In genomic region chr4:118284169-118284568, GRCh38 we compare ENCODE assay signal across 11 cellular contexts.
DNase-seq lines count a peak whose midpoint lies in the region; ATAC-seq, FAIRE-seq and TF ChIP-seq lines count a peak whose summit lies in the region.
"Had no signal": no experiment of that assay in that cellular context is flagged by ENCODE, and none has a peak within 500 bp of the region (broad histone marks: within the 10 kb centered on the region; RNA-seq: fewer than 3 reads in every experiment).

No MANE protein-coding gene starts in this region.

- CTCF ChIA-PET in IMR-90 (lab: Yijun Ruan, JAX), result interaction anchor here (0.6 to 0.8 kb wide), 2 partner anchors 32 to 69 kb away, joined by 3 read pairs; partner anchors contain the start of gene PRSS12

- DNase-seq in IMR-90 (peak; percentile 13), keratinocyte (ENCODE audit: low read depth, low spot score) (no peak), NCI-H2227 (lab: John Stamatoyannopoulos, UW; ENCODE audit: unreplicated experiment) (no peak), NCI-H526 (lab: John Stamatoyannopoulos, UW) (no peak), immature natural killer cell (no peak)
- DNase-seq in activated CD4-positive, alpha-beta T cell treated with anti-CD3 and anti-CD28 coated beads for 48 hours, result no peak
- DNase-seq: activated naive CD8-positive, alpha-beta T cell treated with anti-CD3 and anti-CD28 coated beads, Interleukin-2, amount 10 ng/mL, durations not matched to agents 7 days and 5 days; naive thymus-derived CD4-positive, alpha-beta T cell had no signal

- BruUV-seq in IMR-90 (replicated peaks; lab: Mats Ljungman, UMichigan), result no TSS peak

- H3K4me2 ChIP-seq in IMR-90 (ENCODE audit: low read depth, low read length), result no peak overlapping the region
- no peak overlapping the region for H3K4me2 ChIP-seq in keratinocyte (ENCODE audit: control insufficient read depth, extremely low read depth, insufficient read depth, low read depth, low read length)

- no peak overlapping the region for H2AK9ac ChIP-seq in IMR-90 (replicated peaks; ENCODE audit: low read depth, low read length, poor library complexity)

- peaks cover 0 to 18% (median 7%) of the 10 kb centered on the region in 3 donors for H3K36me3 Mint-ChIP-seq in immature natural killer cell

- no peak overlapping the region for H3K56ac ChIP-seq in IMR-90 (ENCODE audit: extremely low read depth, insufficient read depth, low read length)

- H4K91ac ChIP-seq in IMR-90 (ENCODE audit: insufficient read depth, low read depth, low read length), result no peak overlapping the region

- H3K79me1 ChIP-seq in IMR-90 (ENCODE audit: low read depth in 1 of 2, low read length in 2 of 2), result peaks cover 8 to 18% of the 10 kb centered on the region in 2 experiments; a peak in 3 of 4 replicates

- H4K20me1 ChIP-seq in IMR-90 (ENCODE audit: insufficient read depth, low read length) (peaks cover 14% of the 10 kb centered on the region; the same call in 1 of the 2 replicates), keratinocyte (ENCODE audit: control insufficient read depth, extremely low read depth, insufficient read depth, low read length) (no peaks in the 10 kb centered on the region)

- TF ChIP-seq CTCF in IMR-90 (conservative IDR thresholded peaks at IDR 0.05; ENCODE audit: low read depth, low read length), result no peak
- TF ChIP-seq CTCF in keratinocyte (optimal IDR thresholded peaks at IDR 0.05 in 1 of 3, IDR thresholded peaks at IDR 0.05 in 1 of 3, conservative IDR thresholded peaks at IDR 0.05 in 1 of 3; ENCODE audit: extremely low read depth in 1 of 3, insufficient read depth in 2 of 3, low read length in 3 of 3), result no peak

- FAIRE-seq in keratinocyte (lab: Jason Lieb, UNC), result peak; percentile 82

- peaks cover 0 to 3% (median under 1%) of the 10 kb centered on the region in 3 donors for H3K27me3 Mint-ChIP-seq in immature natural killer cell (ENCODE audit: low read depth in 3 of 3)
- H3K27me3 Mint-ChIP-seq: activated naive CD8-positive, alpha-beta T cell treated with anti-CD3 and anti-CD28 coated beads, Interleukin-2, amount 10 ng/mL, durations not matched to agents 7 days and 5 days; naive thymus-derived CD4-positive, alpha-beta T cell had no signal

- H2BK5ac ChIP-seq in IMR-90 (ENCODE audit: low read depth, low read length, poor library complexity, severe bottlenecking), result peak overlapping the region; percentile 48

- ATAC-seq in GM18907 (IDR thresholded peaks at IDR 0.05; ENCODE audit: unreplicated experiment) (peak; percentile 57), HG02571 (IDR thresholded peaks at IDR 0.05; ENCODE audit: unreplicated experiment) (peak; percentile 55), IMR-90 (ENCODE audit: low read depth) (no peak)
- ATAC-seq: naive thymus-derived CD4-positive, alpha-beta T cell had no signal

- H3K4me3 Mint-ChIP-seq in immature natural killer cell, result no peak overlapping the region
- H3K4me3 Mint-ChIP-seq: activated naive CD8-positive, alpha-beta T cell treated with anti-CD3 and anti-CD28 coated beads, Interleukin-2, amount 10 ng/mL, durations not matched to agents 7 days and 5 days; naive thymus-derived CD4-positive, alpha-beta T cell; T-helper 2 cell treated with Interferon-gamma antibody and Interleukin-4, amounts not matched to agents 5 μg/mL and 100 μg/mL, for 36 hours had no signal

- peaks cover 4% of the 10 kb centered on the region for H3K9me1 ChIP-seq in IMR-90 (ENCODE audit: insufficient read depth, low read length)
- H3K9me1 ChIP-seq in keratinocyte (ENCODE audit: control insufficient read depth, extremely low read depth, insufficient read depth, low read length), result no peaks in the 10 kb centered on the region

- intact Hi-C loops in IMR-90 (cut with micrococcal nuclease), result loop anchor here (5.0 kb wide), 2 partner anchors 133 to 218 kb away; no protein-coding TSS in a partner anchor

- H3K9me3 ChIP-seq in IMR-90 (ENCODE audit: control insufficient read depth, insufficient read depth, low read length) (no peaks in the 10 kb centered on the region), keratinocyte (ENCODE audit: control insufficient read depth, low read depth, low read length) (no peaks in the 10 kb centered on the region)

- TF ChIP-seq RAD21 in IMR-90 (IDR thresholded peaks at IDR 0.05; ENCODE audit: low read length), result no peak

- no peak overlapping the region for H4K8ac ChIP-seq in IMR-90 (ENCODE audit: low read depth in 2 of 2, low read length in 2 of 2)

- H3K4me3 ChIP-seq in IMR-90 (ENCODE audit: insufficient read depth, low read depth, low read length), result no peak overlapping the region
- no peak overlapping the region for H3K4me3 ChIP-seq in keratinocyte (ENCODE audit: control insufficient read depth in 2 of 3, extremely low read depth in 1 of 3, insufficient read depth in 2 of 3, low read depth in 1 of 3, low read length in 3 of 3)

- peak overlapping the region; percentile 64 for H3K18ac ChIP-seq in IMR-90 (ENCODE audit: low read depth, low read length)

- H3K27ac Mint-ChIP-seq in immature natural killer cell, result peak overlapping the region in 1 of 6 donors; percentile 59
- H3K27ac Mint-ChIP-seq: activated naive CD8-positive, alpha-beta T cell treated with anti-CD3 and anti-CD28 coated beads, Interleukin-2, amount 10 ng/mL, durations not matched to agents 7 days and 5 days; T-helper 2 cell treated with Interferon-gamma antibody and Interleukin-4, amounts not matched to agents 5 μg/mL and 100 μg/mL, for 36 hours had no signal

- H2AFZ ChIP-seq in IMR-90 (replicated peaks; ENCODE audit: low read length, poor library complexity) (no peak overlapping the region), keratinocyte (ENCODE audit: control insufficient read depth, low read length) (no peak overlapping the region)

- no peak overlapping the region; the same call in 1 of the 2 replicates for H3K27ac ChIP-seq in IMR-90 (ENCODE audit: insufficient read depth, low read length)
- H3K27ac ChIP-seq in keratinocyte (ENCODE audit: control insufficient read depth, insufficient read depth, low read length), result peak overlapping the region; percentile 30

- dilution Hi-C loops in IMR-90 (cut with HindIII; ENCODE audit: low sequenced_read_pairs, unreplicated experiment), result no loop called here
- dilution Hi-C loops in keratinocyte (cut with MboI; ENCODE audit: extremely low pct_ligation_motif_present, low sequenced_read_pairs), result no loop called here

- no peaks in the 10 kb centered on the region for H3K27me3 ChIP-seq in IMR-90 (ENCODE audit: control insufficient read depth, insufficient read depth, low read length)
- no peaks in the 10 kb centered on the region for H3K27me3 ChIP-seq in keratinocyte (ENCODE audit: control insufficient read depth, extremely low read depth, insufficient read depth, low read length)

- no peak overlapping the region for H2BK120ac ChIP-seq in IMR-90 (ENCODE audit: low read depth, low read length)

- WGBS in IMR-90 (ENCODE audit: extremely low coverage in 2 of 2, insufficient read length in 1 of 2), 2 experiments, result 95% methylated on average over 2 of the region's 3 CpGs; no CpG with 5 or more reads in 1 of the 2 experiments

- peak overlapping the region; percentile 30; the same call in 1 of the 2 replicates for H2AK5ac ChIP-seq in IMR-90 (ENCODE audit: low read depth, low read length)

- TF ChIP-seq POLR2A in IMR-90 (IDR thresholded peaks at IDR 0.05; ENCODE audit: low read depth, low read length), result no peak

- peaks cover 9% of the 10 kb centered on the region for H3K79me2 ChIP-seq in keratinocyte (ENCODE audit: control insufficient read depth, insufficient read depth, low read length)

- POLR2A ChIA-PET in IMR-90 (lab: Charles Lee; ENCODE audit: unreplicated experiment), result interaction anchor here (0.6 kb wide), 1 partner anchor 125 kb away, joined by 3 read pairs; no protein-coding TSS in a partner anchor

- peaks cover 19 to 29% of the 10 kb centered on the region in 2 donors for H3K4me1 Mint-ChIP-seq in immature natural killer cell

- 0 out of 3 replicates have a peak overlapping the region, but pooled peaks have one; percentile 16 for H2BK15ac ChIP-seq in IMR-90 (ENCODE audit: low read depth, low read length)

- peak overlapping the region; percentile 79 for H4K5ac ChIP-seq in IMR-90 (ENCODE audit: low read depth, low read length)

- H3K36me3 ChIP-seq in IMR-90 (ENCODE audit: control insufficient read depth, insufficient read depth, low read length) (peaks cover 7% of the 10 kb centered on the region), keratinocyte (ENCODE audit: control insufficient read depth in 2 of 2, extremely low read depth in 1 of 2, insufficient read depth in 2 of 2, low read length in 2 of 2) (peaks cover 2 to 14% of the 10 kb centered on the region in 2 experiments)

- H3K14ac ChIP-seq in IMR-90 (replicated peaks; ENCODE audit: low read depth, low read length), result no peak overlapping the region

- 0 out of 2 replicates have a peak overlapping the region, but pooled peaks have one; percentile 37 for H3K4ac ChIP-seq in IMR-90 (ENCODE audit: low read depth, low read length)

- in situ Hi-C loops in IMR-90 (cut with MboI; ENCODE audit: low sequenced_read_pairs), result loop anchor here (25.0 kb wide), 1 partner anchor 228 kb away; no protein-coding TSS in a partner anchor

- H3K23ac ChIP-seq in IMR-90 (ENCODE audit: low read depth, low read length), result no peak overlapping the region

- no peaks in the 10 kb centered on the region for H3K9me3 Mint-ChIP-seq in immature natural killer cell
- H3K9me3 Mint-ChIP-seq: activated naive CD8-positive, alpha-beta T cell treated with anti-CD3 and anti-CD28 coated beads, Interleukin-2, amount 10 ng/mL, durations not matched to agents 7 days and 5 days; naive thymus-derived CD4-positive, alpha-beta T cell; T-helper 2 cell treated with Interferon-gamma antibody and Interleukin-4, amounts not matched to agents 5 μg/mL and 100 μg/mL, for 36 hours had no signal

- H2BK20ac ChIP-seq in IMR-90 (ENCODE audit: low read depth, low read length), result no peak overlapping the region

- no peak overlapping the region for H3K9ac ChIP-seq in IMR-90 (ENCODE audit: low read depth, low read length)
- H3K9ac ChIP-seq in keratinocyte (ENCODE audit: control insufficient read depth, extremely low read depth, insufficient read depth, low read length), result no peak overlapping the region

- H3K4me1 ChIP-seq in IMR-90 (ENCODE audit: control insufficient read depth, insufficient read depth, low read length), result peaks cover 18% of the 10 kb centered on the region
- H3K4me1 ChIP-seq in keratinocyte (ENCODE audit: control insufficient read depth, extremely low read depth, insufficient read depth, low read length), result peaks cover 53% of the 10 kb centered on the region

TF ChIP-seq in IMR-90, 13 proteins besides CTCF, POLR2A, EP300 and RAD21:
- TF ChIP-seq SMC3 (IDR thresholded peaks at IDR 0.05; ENCODE audit: low read depth, low read length) (no peak), CEBPB (IDR thresholded peaks at IDR 0.05; ENCODE audit: low read depth, low read length) (no peak), MXI1 (IDR thresholded peaks at IDR 0.05; ENCODE audit: borderline replicate concordance, low read depth, low read length) (no peak)
TF ChIP-seq in IMR-90: peak in this region for 0.
